Comparison of ENCODE assay signal across 2 cellular contexts in genomic region chrX:20059467-20060128, GRCh38.
TF ChIP-seq lines count a peak whose summit lies in the region.

No MANE protein-coding gene starts in this region.

TF ChIP-seq in HCT116, 20 proteins besides CTCF, POLR2A, EP300 and RAD21 (continued from another document):
- TF ChIP-seq REST (IDR thresholded peaks at IDR 0.05; ENCODE audit: low read depth): no peak
- no peak for TF ChIP-seq CBX3 (IDR thresholded peaks at IDR 0.05; ENCODE audit: low read depth)
- TF ChIP-seq YY1 (IDR thresholded peaks at IDR 0.05; ENCODE audit: extremely low read depth, insufficient replicate concordance, low read depth, low read length): no peak
- TF ChIP-seq SP1 (IDR thresholded peaks at IDR 0.05; ENCODE audit: low read depth): no peak
- no peak for TF ChIP-seq SIN3A (IDR thresholded peaks at IDR 0.05; ENCODE audit: low read depth)
- no peak for TF ChIP-seq ATF3 (IDR thresholded peaks at IDR 0.05)
- no peak for TF ChIP-seq CEBPB (IDR thresholded peaks at IDR 0.05; ENCODE audit: low read depth)
- no peak for TF ChIP-seq TCF7L2 (IDR thresholded peaks at IDR 0.05; ENCODE audit: borderline replicate concordance, extremely low read depth, insufficient read depth, insufficient read length)
- TF ChIP-seq ZBTB33 (IDR thresholded peaks at IDR 0.05; ENCODE audit: extremely low read depth, insufficient replicate concordance, low read length): no peak
- TF ChIP-seq MAX (IDR thresholded peaks at IDR 0.05): no peak
- TF ChIP-seq ELF1 (IDR thresholded peaks at IDR 0.05; ENCODE audit: borderline replicate concordance, low read depth): no peak
- TF ChIP-seq EGR1 (IDR thresholded peaks at IDR 0.05; ENCODE audit: low read depth): no peak
- no peak for TF ChIP-seq ZNF274 (IDR thresholded peaks at IDR 0.05; ENCODE audit: low read depth, low read length)
- no peak for TF ChIP-seq SRF (IDR thresholded peaks at IDR 0.05; ENCODE audit: low read depth)
- no peak for TF ChIP-seq FOSL1 (IDR thresholded peaks at IDR 0.05; ENCODE audit: low read depth)
- no peak for TF ChIP-seq POLR2AphosphoS5 (IDR thresholded peaks at IDR 0.05; ENCODE audit: low read depth, low read length)
- no peak for TF ChIP-seq JUND (IDR thresholded peaks at IDR 0.05)
TF ChIP-seq in HCT116: peak in this region for 0.

TF ChIP-seq in SK-N-SH, 30 proteins besides CTCF, POLR2A, EP300 and RAD21 (continued from another document):
- TF ChIP-seq REST (IDR thresholded peaks at IDR 0.05; ENCODE audit: low read depth, low read length): no peak
TF ChIP-seq in SK-N-SH: peak in this region for 1.
